In the genomic region with DNA sequence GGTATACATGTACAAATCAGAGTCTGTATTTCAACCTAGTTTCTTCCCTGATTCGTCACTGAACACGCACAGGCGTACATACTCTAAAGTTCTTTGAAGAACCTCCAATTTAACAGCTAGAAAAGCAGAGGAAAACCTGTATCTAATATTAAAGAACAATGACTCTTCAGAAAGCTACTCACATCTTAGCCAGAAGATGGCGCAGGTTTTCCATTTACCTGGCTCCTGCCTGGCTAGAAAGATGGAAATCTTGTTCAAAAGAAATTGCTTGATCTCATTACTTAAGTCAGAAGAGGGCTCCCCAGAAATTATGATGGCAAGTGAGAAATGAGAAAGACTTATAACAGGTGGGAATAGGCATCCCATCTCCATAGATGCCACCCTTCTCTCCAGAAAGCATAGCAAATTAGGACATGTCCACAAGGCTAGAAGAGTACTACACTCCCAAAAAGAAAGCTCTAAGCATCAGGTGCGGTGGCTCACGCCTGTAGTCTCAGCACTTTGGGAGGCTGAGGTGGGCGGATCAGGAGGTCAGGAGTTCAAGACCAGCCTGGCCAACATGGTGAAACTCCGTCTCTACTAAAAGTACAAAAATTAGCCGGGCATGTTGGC, we compare ENCODE assay signal across 8 cellular contexts. TPM values are rescaled to one million over a fixed set of nuclear protein-coding genes. Genes with fewer than 3 reads are reported as not detected.
DNase-seq lines count a peak whose midpoint lies in the region; ATAC-seq and TF ChIP-seq lines count a peak whose summit lies in the region.

No MANE protein-coding gene starts in this region.

- ATAC-seq in activated CD8-positive, alpha-beta T cell treated with anti-CD3 and anti-CD28 coated beads for 36 hours = peak; percentile 42
- peak in 2 of 4 donors; percentile 31 to 56 for ATAC-seq in psoas muscle
- ATAC-seq in HG03521 (IDR thresholded peaks at IDR 0.05; ENCODE audit: unreplicated experiment) = no peak
- ATAC-seq in HG02885 (IDR thresholded peaks at IDR 0.05; ENCODE audit: poor library complexity, unreplicated experiment) = no peak

- H3K27me3 Mint-ChIP-seq in activated CD8-positive, alpha-beta T cell treated with anti-CD3 and anti-CD28 coated beads for 36 hours = peaks cover 4% of the 10 kb centered on the region

- 52 to 55% (median 53%) methylated on average over 9 of the region's 9 CpGs for WGBS in psoas muscle, 3 donors

- no peaks in the 10 kb centered on the region for H3K4me1 Mint-ChIP-seq in activated CD8-positive, alpha-beta T cell treated with anti-CD3 and anti-CD28 coated beads for 36 hours (ENCODE audit: low read depth)

- H3K27ac Mint-ChIP-seq in activated CD8-positive, alpha-beta T cell treated with anti-CD3 and anti-CD28 coated beads for 36 hours = no peak overlapping the region

- no peak overlapping the region for H3K4me3 Mint-ChIP-seq in activated CD8-positive, alpha-beta T cell treated with anti-CD3 and anti-CD28 coated beads for 36 hours

- CTCF ChIA-PET in activated CD8-positive, alpha-beta T cell treated with anti-CD3 and anti-CD28 coated beads for 36 hours (lab: Charles Lee) = interaction anchor here (0.7 to 4.8 kb wide), 27 partner anchors 9 to 571 kb away, joined by 3 to 105 read pairs (median 3); no protein-coding TSS in a partner anchor

- H3K9me3 Mint-ChIP-seq in activated CD8-positive, alpha-beta T cell treated with anti-CD3 and anti-CD28 coated beads for 36 hours = no peaks in the 10 kb centered on the region

- POLR2A ChIA-PET in activated CD8-positive, alpha-beta T cell treated with anti-CD3 and anti-CD28 coated beads for 36 hours (lab: Charles Lee) = no interaction called here

- H3K36me3 ChIP-seq in psoas muscle (ENCODE audit: insufficient read depth in 1 of 2, low read depth in 1 of 2) = no peaks in the 10 kb centered on the region

- peak; percentile 43 for DNase-seq in COR-L47 (lab: John Stamatoyannopoulos, UW)
- peak; percentile 58 for DNase-seq in GM20000 (ENCODE audit: low spot score)
- peak; percentile 65 for DNase-seq in NCI-H2227 treated with DMSO at 0.1 percent for 48 hours (lab: John Stamatoyannopoulos, UW)
- peak; percentile 55 for DNase-seq in activated CD8-positive, alpha-beta T cell treated with anti-CD3 and anti-CD28 coated beads for 36 hours
- peak; percentile 28 to 78 for DNase-seq in foreskin fibroblast
- DNase-seq in psoas muscle = no peak

- intact Hi-C loops in activated CD8-positive, alpha-beta T cell treated with anti-CD3 and anti-CD28 coated beads for 36 hours (cut with micrococcal nuclease) = loop anchor here (1.0 kb wide), 1 partner anchor 232 kb away; no protein-coding TSS in a partner anchor
- intact Hi-C loops in psoas muscle (cut with DNase I) = loop anchor here (1.0 to 5.0 kb wide), 3 partner anchors 232 to 572 kb away; no protein-coding TSS in a partner anchor

- TF ChIP-seq CTCF in GM20000 (IDR thresholded peaks at IDR 0.05; ENCODE audit: extremely low read depth, missing control alignments) = peak; percentile 51
- peak; percentile 88 for TF ChIP-seq CTCF in activated CD8-positive, alpha-beta T cell treated with anti-CD3 and anti-CD28 coated beads for 36 hours (IDR thresholded peaks at IDR 0.05)
- TF ChIP-seq CTCF in foreskin fibroblast (IDR thresholded peaks at IDR 0.05; ENCODE audit: low read depth, low read length) = peak; percentile 72
- peak; percentile 79 for TF ChIP-seq CTCF in psoas muscle (IDR thresholded peaks at IDR 0.05)

- no peaks in the 10 kb centered on the region for H3K36me3 Mint-ChIP-seq in activated CD8-positive, alpha-beta T cell treated with anti-CD3 and anti-CD28 coated beads for 36 hours (ENCODE audit: low read depth)

- peaks cover 0 to 4% (median 0%) of the 10 kb centered on the region in 3 donors for H3K27me3 ChIP-seq in psoas muscle (ENCODE audit: insufficient read depth in 3 of 3, low read length in 2 of 3)

- no peaks in the 10 kb centered on the region for H3K9me3 ChIP-seq in psoas muscle

- no peak overlapping the region for H3K27ac ChIP-seq in psoas muscle

- H3K4me3 ChIP-seq in foreskin fibroblast (ENCODE audit: low read depth in 1 of 2, low read length in 2 of 2) (no peak overlapping the region), psoas muscle (no peak overlapping the region)

- H3K4me1 ChIP-seq in psoas muscle = no peaks in the 10 kb centered on the region

RNA-seq across cellular contexts. Expression of a gene that starts 19.0 kb away (rescaled TPM):
- not detected for total RNA-seq in activated CD8-positive, alpha-beta T cell treated with anti-CD3 and anti-CD28 coated beads for 36 hours
- under 1 TPM in 1 of 4 donors, not detected in 3; 0.06 TPM for total RNA-seq in psoas muscle
- polyA plus RNA-seq in psoas muscle = under 1 TPM; 0.01 to 0.04 (median 0.04) TPM

Comparison
In these comparisons a context has a peak if more than half of its experiments do, and no peak if none do; other contexts are left out.
1. DNase-seq: peak in COR-L47 (single experiment), GM20000 (single experiment), NCI-H2227 treated with DMSO at 0.1 percent for 48 hours (single experiment), activated CD8-positive, alpha-beta T cell treated with anti-CD3 and anti-CD28 coated beads for 36 hours (single experiment) and foreskin fibroblast (2 of 2); none in psoas muscle (0 of 2).
2. Peak in every context shown above with its lines, with median percentiles within 50 percentile points of each other: CTCF ChIP-seq.